10 cellular contexts compared by ENCODE assay signal in genomic region chr11:578276-579035, GRCh38. TPM values are rescaled to one million over a fixed set of nuclear protein-coding genes. Genes with fewer than 3 reads are reported as not detected.
DNase-seq lines count a peak whose midpoint lies in the region; ATAC-seq and TF ChIP-seq lines count a peak whose summit lies in the region.
"Had no signal": no experiment of that assay in that cellular context is flagged by ENCODE, and none has a peak within 500 bp of the region (broad histone marks: within the 10 kb centered on the region; RNA-seq: fewer than 3 reads in every experiment).

No MANE protein-coding gene starts in this region.

- TF ChIP-seq CTCF in activated B cell treated with CpG ODN at 0.5 μM for 24 hours (IDR thresholded peaks at IDR 0.05): no peak
- no peak for TF ChIP-seq CTCF in fibroblast of pulmonary artery (IDR thresholded peaks at IDR 0.05; ENCODE audit: low read length, missing control alignments)

- no peak for ATAC-seq in activated B cell treated with CpG ODN at 0.5 μM for 24 hours (ENCODE audit: low read depth)
- ATAC-seq: pancreas, Right ventricle myocardium inferior had no signal

- peaks cover 33% of the 10 kb centered on the region for H3K4me1 Mint-ChIP-seq in T-helper 1 cell treated with Interleukin-12 subunit alpha and Interleukin-12 subunit beta and Interleukin-4 antibody, amounts not matched to agents 30 μg/mL and 1 μg/mL, for 36 hours (ENCODE audit: low read depth)
- peaks cover 41% of the 10 kb centered on the region for H3K4me1 Mint-ChIP-seq in activated B cell treated with CpG ODN at 0.5 μM for 24 hours

- H3K4me1 ChIP-seq in skeletal muscle tissue (ENCODE audit: control insufficient read depth in 3 of 3, insufficient read depth in 3 of 3, low read length in 3 of 3): peaks cover 47 to 59% (median 51%) of the 10 kb centered on the region in 3 donors

- peaks cover 14% of the 10 kb centered on the region for H3K36me3 Mint-ChIP-seq in T-helper 1 cell treated with Interleukin-12 subunit alpha and Interleukin-12 subunit beta and Interleukin-4 antibody, amounts not matched to agents 30 μg/mL and 1 μg/mL, for 36 hours (ENCODE audit: low read depth)
- H3K36me3 Mint-ChIP-seq in activated B cell treated with CpG ODN at 0.5 μM for 24 hours (ENCODE audit: low read depth): peaks cover 23% of the 10 kb centered on the region

- POLR2A ChIA-PET in activated B cell treated with CpG ODN at 0.5 μM for 24 hours (lab: Charles Lee): interaction anchor here (0.5 to 1.5 kb wide), 5 partner anchors 23 to 371 kb away, joined by 3 to 11 read pairs (median 3); partner anchors contain the start of genes BET1L, DEAF1, RIC8A and TMEM80

- H3K27ac ChIP-seq in skeletal muscle tissue (ENCODE audit: low read depth, low read length): no peak overlapping the region

- DNase-seq in T-helper 1 cell: no peak
- no peak for DNase-seq in activated B cell treated with CpG ODN at 0.5 μM for 24 hours
- DNase-seq in fibroblast of pulmonary artery (ENCODE audit: low read depth): no peak
- no peak for DNase-seq in Kasumi-1 (lab: John Stamatoyannopoulos, UW)
- no peak for DNase-seq in NCI-H187 (lab: John Stamatoyannopoulos, UW)
- no peak for DNase-seq in KG1 (lab: John Stamatoyannopoulos, UW)

- H3K9me3 Mint-ChIP-seq in T-helper 1 cell treated with Interleukin-12 subunit alpha and Interleukin-12 subunit beta and Interleukin-4 antibody, amounts not matched to agents 30 μg/mL and 1 μg/mL, for 36 hours: no peaks in the 10 kb centered on the region
- no peaks in the 10 kb centered on the region for H3K9me3 Mint-ChIP-seq in activated B cell treated with CpG ODN at 0.5 μM for 24 hours

- H3K27me3 ChIP-seq in skeletal muscle tissue (ENCODE audit: control insufficient read depth in 3 of 3, insufficient read depth in 3 of 3, low read length in 3 of 3): no peaks in the 10 kb centered on the region
- H3K27me3 ChIP-seq: pancreas had no signal

- H3K9ac ChIP-seq in skeletal muscle tissue (ENCODE audit: low read depth in 1 of 3, low read length in 3 of 3): peak overlapping the region; percentile 87 to 97 (median 95)

- H3K4me3 ChIP-seq in fibroblast of pulmonary artery (replicated peaks; ENCODE audit: low read depth, low read length) (peak overlapping the region; percentile 91), skeletal muscle tissue (ENCODE audit: low read length in 3 of 3) (peak overlapping the region; percentile 92 to 98 (median 94))

- H3K9me3 ChIP-seq in skeletal muscle tissue (ENCODE audit: control insufficient read depth in 3 of 3, low read length in 3 of 3): no peaks in the 10 kb centered on the region
- H3K9me3 ChIP-seq: pancreas had no signal

- CTCF ChIA-PET in activated B cell treated with CpG ODN at 0.5 μM for 24 hours (lab: Charles Lee): interaction anchor here (1.3 to 1.6 kb wide), 2 partner anchors 22 to 24 kb away, joined by 3 read pairs; no protein-coding TSS in a partner anchor

- peaks cover 9 to 12% (median 10%) of the 10 kb centered on the region in 3 donors for H3K36me3 ChIP-seq in skeletal muscle tissue (ENCODE audit: control insufficient read depth in 3 of 3, insufficient read depth in 3 of 3, low read length in 3 of 3)

- intact Hi-C loops in activated B cell treated with CpG ODN at 0.5 μM for 24 hours (cut with micrococcal nuclease): no loop called here

- peaks cover 12% of the 10 kb centered on the region for H3K27me3 Mint-ChIP-seq in T-helper 1 cell treated with Interleukin-12 subunit alpha and Interleukin-12 subunit beta and Interleukin-4 antibody, amounts not matched to agents 30 μg/mL and 1 μg/mL, for 36 hours (ENCODE audit: low read depth)
- H3K27me3 Mint-ChIP-seq in activated B cell treated with CpG ODN at 0.5 μM for 24 hours: peaks cover 10% of the 10 kb centered on the region

- H3K4me3 Mint-ChIP-seq in T-helper 1 cell treated with Interleukin-12 subunit alpha and Interleukin-12 subunit beta and Interleukin-4 antibody, amounts not matched to agents 30 μg/mL and 1 μg/mL, for 36 hours: peak overlapping the region; percentile 91
- peak overlapping the region; percentile 87 for H3K4me3 Mint-ChIP-seq in activated B cell treated with CpG ODN at 0.5 μM for 24 hours

- no peak overlapping the region for H3K27ac Mint-ChIP-seq in T-helper 1 cell treated with Interleukin-12 subunit alpha and Interleukin-12 subunit beta and Interleukin-4 antibody, amounts not matched to agents 30 μg/mL and 1 μg/mL, for 36 hours
- H3K27ac Mint-ChIP-seq in activated B cell treated with CpG ODN at 0.5 μM for 24 hours: no peak overlapping the region

RNA-seq across cellular contexts. Expression of gene PHRF1, which starts 2.2 kb away (rescaled TPM):
- total RNA-seq in activated B cell treated with CpG ODN at 0.5 μM for 24 hours (42.7 and 49.6 TPM in 2 replicates), skeletal muscle tissue (21.9 TPM)

RNA-seq across cellular contexts. Expression of gene RASSF7, which starts 17.7 kb away (rescaled TPM):
- total RNA-seq in activated B cell treated with CpG ODN at 0.5 μM for 24 hours: 14.2 and 14.9 TPM in 2 replicates
- total RNA-seq in skeletal muscle tissue: 0.52 TPM

RNA-seq across cellular contexts. Expression of gene LMNTD2, which starts 17.9 kb away (rescaled TPM):
- 8.6 and 9.1 TPM in 2 replicates for total RNA-seq in activated B cell treated with CpG ODN at 0.5 μM for 24 hours
- under 0.01 TPM for total RNA-seq in skeletal muscle tissue

RNA-seq across cellular contexts. Expression of gene IRF7, which starts 37.3 kb away (rescaled TPM):
- 74.1 and 75.5 TPM in 2 replicates for total RNA-seq in activated B cell treated with CpG ODN at 0.5 μM for 24 hours
- 6.8 TPM for total RNA-seq in skeletal muscle tissue

RNA-seq across cellular contexts. Expression of gene LRRC56, which starts 41.1 kb away (rescaled TPM):
- total RNA-seq in activated B cell treated with CpG ODN at 0.5 μM for 24 hours (7.1 and 7.9 TPM in 2 replicates), skeletal muscle tissue (under 0.01 TPM)
